In genomic region chr15:63501256-63502089, GRCh38 we compare ENCODE assay signal across 8 cellular contexts. TPM values are rescaled to one million over a fixed set of nuclear protein-coding genes. Genes with fewer than 3 reads are reported as not detected.
DNase-seq lines count a peak whose midpoint lies in the region; ATAC-seq and TF ChIP-seq lines count a peak whose summit lies in the region.

No MANE protein-coding gene starts in this region.

- H3K4me1 ChIP-seq in CD8-positive, alpha-beta memory T cell (ENCODE audit: insufficient read depth, low read length), result peaks cover 80% of the 10 kb centered on the region
- peaks cover 3 to 31% of the 10 kb centered on the region in 2 donors for H3K4me1 ChIP-seq in ascending aorta
- H3K4me1 ChIP-seq in right atrium auricular region, result peaks cover 0 to 44% of the 10 kb centered on the region in 2 donors

- H3K36me3 ChIP-seq in CD8-positive, alpha-beta memory T cell (ENCODE audit: insufficient read depth, low read length), result no peaks in the 10 kb centered on the region
- H3K36me3 ChIP-seq in ascending aorta (no peaks in the 10 kb centered on the region), right atrium auricular region (no peaks in the 10 kb centered on the region)

- no peaks in the 10 kb centered on the region for H3K9me3 ChIP-seq in CD8-positive, alpha-beta memory T cell (ENCODE audit: low read length)
- H3K9me3 ChIP-seq in ascending aorta (no peaks in the 10 kb centered on the region), right atrium auricular region (no peaks in the 10 kb centered on the region)

- peak overlapping the region; percentile 26 for H3K4me3 ChIP-seq in CD8-positive, alpha-beta memory T cell (ENCODE audit: low read length)
- H3K4me3 ChIP-seq in ascending aorta (peak overlapping the region; percentile 34 to 53), right atrium auricular region (peak overlapping the region in 1 of 2 donors; percentile 22)

- peak in 4 of 5 donors; percentile 44 to 65 (median 54) for DNase-seq in CD8-positive, alpha-beta memory T cell
- DNase-seq in NCI-H1092 (lab: John Stamatoyannopoulos, UW), result peak; percentile 44
- DNase-seq in ascending aorta (ENCODE audit: low spot score in 2 of 2), result peak; percentile 49 to 94
- peak; percentile 89 for DNase-seq in right atrium auricular region (ENCODE audit: low spot score)
- peak; percentile 42 for DNase-seq in putamen (ENCODE audit: low spot score)

- peaks cover 57 to 62% (median 59%) of the 10 kb centered on the region in 3 donors for H3K4me1 Mint-ChIP-seq in CD8-positive, alpha-beta memory T cell

- intact Hi-C loops in ascending aorta (cut with DNase I), result loop anchor here (5.0 kb wide), 3 partner anchors 209 to 1341 kb away; partner anchors contain the start of genes PLEKHO2 and TPM1

- POLR2A ChIA-PET in CD8-positive, alpha-beta memory T cell (lab: Charles Lee), result interaction anchor here (1.0 to 1.1 kb wide), 2 partner anchors 14 to 22 kb away, joined by 4 read pairs; no protein-coding TSS in a partner anchor

- no peaks in the 10 kb centered on the region for H3K27me3 ChIP-seq in CD8-positive, alpha-beta memory T cell (ENCODE audit: insufficient read depth, low read length, poor library complexity, severe bottlenecking)
- H3K27me3 ChIP-seq in ascending aorta, result no peaks in the 10 kb centered on the region
- H3K27me3 ChIP-seq in right atrium auricular region, result no peaks in the 10 kb centered on the region

- TF ChIP-seq CTCF in ascending aorta (IDR thresholded peaks at IDR 0.05), result no peak
- TF ChIP-seq CTCF in right atrium auricular region (IDR thresholded peaks at IDR 0.05), result no peak

- H3K4me3 Mint-ChIP-seq in CD8-positive, alpha-beta memory T cell, result peak overlapping the region; percentile 46 to 97 (median 92)

- H3K27ac Mint-ChIP-seq in CD8-positive, alpha-beta memory T cell, result peak overlapping the region in 7 of 8 donors; percentile 98 to 100 (median 100)

- peaks cover 0 to 12% (median 2%) of the 10 kb centered on the region in 3 donors for H3K36me3 Mint-ChIP-seq in CD8-positive, alpha-beta memory T cell

- H3K27me3 Mint-ChIP-seq in CD8-positive, alpha-beta memory T cell, result no peaks in the 10 kb centered on the region

- CTCF ChIA-PET in CD8-positive, alpha-beta memory T cell (lab: Charles Lee), result interaction anchor here (1.4 to 8.3 kb wide), 6 partner anchors 12 to 308 kb away, joined by 3 to 113 read pairs (median 4); no protein-coding TSS in a partner anchor

- H3K9me3 Mint-ChIP-seq in CD8-positive, alpha-beta memory T cell, result peaks cover 0 to 3% (median 1%) of the 10 kb centered on the region in 5 donors

- H3K27ac ChIP-seq in CD8-positive, alpha-beta memory T cell (ENCODE audit: low read depth, low read length), result no peak overlapping the region
- H3K27ac ChIP-seq in ascending aorta (peak overlapping the region; percentile 98 to 99), right atrium auricular region (peak overlapping the region; percentile 95 to 98)

- ATAC-seq in esophagus mucosa (no peak), HG02588 (IDR thresholded peaks at IDR 0.05; ENCODE audit: unreplicated experiment) (no peak), GM21786 (IDR thresholded peaks at IDR 0.05; ENCODE audit: unreplicated experiment) (no peak)

RNA-seq across cellular contexts. Expression of gene USP3, which starts 2.9 kb away (rescaled TPM):
- 10 to 100 TPM; 36.6 to 38.0 TPM for total RNA-seq in CD8-positive, alpha-beta memory T cell
- 50.7 TPM for polyA plus RNA-seq in CD8-positive, alpha-beta memory T cell
- total RNA-seq in ascending aorta, result 61.9 TPM
- total RNA-seq in right atrium auricular region, result 10 to 100 TPM; 12.3 to 18.5 TPM
- total RNA-seq in esophagus mucosa, result 37.0 TPM
